18 cellular contexts compared by ENCODE assay signal in genomic region chr21:32889596-32889995, GRCh38.
"Had no signal": no experiment of that assay in that cellular context is flagged by ENCODE, and none has a peak within 500 bp of the region (broad histone marks: within the 10 kb centered on the region; RNA-seq: fewer than 3 reads in every experiment).

No MANE protein-coding gene starts in this region.

- ATAC-seq: lower lobe of right lung; natural killer cell; right cardiac atrium; stimulated activated memory B cell treated with anti-CD40 and anti-IgM and Interleukin-4, amounts not matched to agents 10 μg/mL and 1 μg/mL and 100 μg/mL, for 72 hours had no signal

- H3K27ac ChIP-seq: cardiac muscle cell, esophagus muscularis mucosa, lower lobe of right lung, spleen, tibial nerve, vagina had no signal

- H3K27ac Mint-ChIP-seq: activated naive CD8-positive, alpha-beta T cell treated with anti-CD3 and anti-CD28 coated beads for 36 hours; natural killer cell; stimulated activated memory B cell treated with anti-CD40 and anti-IgM and Interleukin-4, amounts not matched to agents 10 μg/mL and 1 μg/mL and 100 μg/mL, for 72 hours; T-helper 2 cell treated with Interferon-gamma antibody and Interleukin-4, amounts not matched to agents 5 μg/mL and 100 μg/mL, for 36 hours had no signal

- H3K36me3 Mint-ChIP-seq: activated naive CD8-positive, alpha-beta T cell treated with anti-CD3 and anti-CD28 coated beads for 36 hours; natural killer cell; stimulated activated memory B cell treated with anti-CD40 and anti-IgM and Interleukin-4, amounts not matched to agents 10 μg/mL and 1 μg/mL and 100 μg/mL, for 72 hours had no signal

- H3K4me3 ChIP-seq: cardiac muscle cell, esophagus muscularis mucosa, lower lobe of right lung, spleen, tibial nerve, vagina had no signal

- H3K9me3 ChIP-seq: esophagus muscularis mucosa, lower lobe of right lung, tibial nerve, vagina had no signal

- H3K27me3 ChIP-seq: esophagus muscularis mucosa, tibial nerve, vagina had no signal

- DNase-seq: activated effector memory CD4-positive, alpha-beta T cell treated with Interleukin-2 at 50 U/mL for 16 hours; activated naive CD8-positive, alpha-beta T cell treated with anti-CD3 and anti-CD28 coated beads for 36 hours; activated T-cell treated with anti-CD3 and anti-CD28 coated beads, Interleukin-2, amount 50 U/mL, for 1 hour; anterior cingulate cortex; hippocampal formation; lower lobe of right lung; midbrain; natural killer cell; right cardiac atrium; spleen; stimulated activated CD4-positive, alpha-beta T cell treated with anti-CD3 and anti-CD28 coated beads, Interleukin-1b, Interleukin-23, amount 100 ng/mL, for 48 hours had no signal

- H3K36me3 ChIP-seq: cardiac muscle cell, esophagus muscularis mucosa, lower lobe of right lung, spleen, tibial nerve, vagina had no signal

- H3K4me1 Mint-ChIP-seq: stimulated activated memory B cell treated with anti-CD40 and anti-IgM and Interleukin-4, amounts not matched to agents 10 μg/mL and 1 μg/mL and 100 μg/mL, for 72 hours had no signal

- H3K4me3 Mint-ChIP-seq: activated naive CD8-positive, alpha-beta T cell treated with anti-CD3 and anti-CD28 coated beads for 36 hours; natural killer cell; stimulated activated memory B cell treated with anti-CD40 and anti-IgM and Interleukin-4, amounts not matched to agents 10 μg/mL and 1 μg/mL and 100 μg/mL, for 72 hours; T-helper 2 cell treated with Interferon-gamma antibody and Interleukin-4, amounts not matched to agents 5 μg/mL and 100 μg/mL, for 36 hours had no signal

- FAIRE-seq: endometrium had no signal

- H3K4me1 ChIP-seq: esophagus muscularis mucosa, lower lobe of right lung, spleen, tibial nerve, vagina had no signal

- H3K9me3 Mint-ChIP-seq: activated naive CD8-positive, alpha-beta T cell treated with anti-CD3 and anti-CD28 coated beads for 36 hours; natural killer cell had no signal
